In the genomic region with DNA sequence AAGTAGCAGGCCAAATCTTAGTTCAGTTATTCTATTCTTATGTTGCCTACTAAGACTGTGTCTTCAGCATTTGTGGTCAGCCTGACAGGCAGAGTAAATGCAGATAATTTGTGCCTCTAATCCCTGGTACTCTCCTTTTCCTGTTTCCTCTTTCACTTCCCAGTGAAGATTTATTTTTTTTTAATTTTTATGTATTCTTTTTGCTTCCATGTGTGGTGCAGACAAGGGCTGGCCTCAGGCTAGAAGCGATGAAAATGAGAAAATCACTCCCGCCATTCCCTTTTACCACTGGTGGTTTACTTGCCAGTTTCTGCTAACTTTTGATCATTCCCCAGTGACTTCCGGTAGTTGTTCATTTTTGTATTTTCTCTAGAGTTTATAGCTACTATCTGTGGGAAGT, we compare ENCODE assay signal across 35 cellular contexts.
"Had no signal": no experiment of that assay in that cellular context is flagged by ENCODE, and none has a peak within 500 bp of the region (broad histone marks: within the 10 kb centered on the region; RNA-seq: fewer than 3 reads in every experiment).

No MANE protein-coding gene starts in this region.

- H3K4me3 Mint-ChIP-seq: activated CD4-positive, alpha-beta memory T cell treated with anti-CD3 and anti-CD28 coated beads, Interleukin-2, amount 10 ng/mL, durations not matched to agents 7 days and 5 days; activated CD4-positive, alpha-beta T cell treated with anti-CD3 and anti-CD28 coated beads for 36 hours; activated CD4-positive, alpha-beta T cell treated with anti-CD3 and anti-CD28 coated beads, Interleukin-2, amount 10 ng/mL, durations not matched to agents 7 days and 5 days; activated CD8-positive, alpha-beta memory T cell treated with anti-CD3 and anti-CD28 coated beads, Interleukin-2, amount 10 ng/mL, durations not matched to agents 7 days and 5 days; activated CD8-positive, alpha-beta T cell treated with anti-CD3 and anti-CD28 coated beads, Interleukin-2, amount 10 ng/mL, durations not matched to agents 7 days and 5 days; activated naive CD4-positive, alpha-beta T cell treated with anti-CD3 and anti-CD28 coated beads for 36 hours; activated naive CD8-positive, alpha-beta T cell treated with anti-CD3 and anti-CD28 coated beads for 36 hours; activated T-cell treated with anti-CD3 and anti-CD28 coated beads, Interleukin-2, amount 50 U/mL, for 24 hours; activated T-helper 17 cell treated with anti-CD3 and anti-CD28 coated beads, Interleukin-2, amount 50 U/mL, for 72 hours; T-helper 1 cell treated with Interleukin-12 subunit alpha and Interleukin-12 subunit beta and Interleukin-4 antibody, amounts not matched to agents 30 μg/mL and 1 μg/mL, for 36 hours; T-helper 2 cell treated with Interferon-gamma antibody and Interleukin-4, amounts not matched to agents 5 μg/mL and 100 μg/mL, for 36 hours; WTC11 had no signal

- H3K4me1 Mint-ChIP-seq: activated CD4-positive, alpha-beta memory T cell treated with anti-CD3 and anti-CD28 coated beads, Interleukin-2, amount 10 ng/mL, durations not matched to agents 7 days and 5 days; activated CD4-positive, alpha-beta T cell treated with anti-CD3 and anti-CD28 coated beads for 36 hours; activated CD4-positive, alpha-beta T cell treated with anti-CD3 and anti-CD28 coated beads, Interleukin-2, amount 10 ng/mL, durations not matched to agents 7 days and 5 days; activated CD8-positive, alpha-beta memory T cell treated with anti-CD3 and anti-CD28 coated beads, Interleukin-2, amount 10 ng/mL, durations not matched to agents 7 days and 5 days; activated naive CD8-positive, alpha-beta T cell treated with anti-CD3 and anti-CD28 coated beads for 36 hours; activated T-helper 17 cell treated with anti-CD3 and anti-CD28 coated beads, Interleukin-2, amount 50 U/mL, for 72 hours had no signal

- ATAC-seq: activated CD4-positive, alpha-beta T cell treated with anti-CD3 and anti-CD28 coated beads for 36 hours; activated CD4-positive, CD25-positive, alpha-beta regulatory T cell treated with anti-CD3 and anti-CD28 coated beads, Interleukin-2, amount 50 U/mL, for 24 hours; activated CD8-positive, alpha-beta memory T cell treated with anti-CD3 and anti-CD28 coated beads, Interleukin-2, amount 10 ng/mL, durations not matched to agents 7 days and 5 days; activated CD8-positive, alpha-beta T cell treated with anti-CD3 and anti-CD28 coated beads, Interleukin-2, amount 10 ng/mL, durations not matched to agents 7 days and 5 days; activated naive CD4-positive, alpha-beta T cell treated with anti-CD3 and anti-CD28 coated beads, Interleukin-2, amount 50 U/mL, for 72 hours; activated T-helper 17 cell treated with anti-CD3 and anti-CD28 coated beads, Interleukin-2, amount 50 U/mL, for 72 hours; body of pancreas; WTC11 had no signal

- H3K36me3 ChIP-seq: adrenal gland, brain microvascular endothelial cell, breast epithelium, WERI-Rb-1 had no signal

- H3K4me3 ChIP-seq: adrenal gland, body of pancreas, breast epithelium had no signal

- H3K27me3 ChIP-seq: adrenal gland, body of pancreas, brain microvascular endothelial cell, breast epithelium had no signal

- H3K27me3 Mint-ChIP-seq: activated CD4-positive, alpha-beta memory T cell treated with anti-CD3 and anti-CD28 coated beads, Interleukin-2, amount 10 ng/mL, durations not matched to agents 7 days and 5 days; activated naive CD8-positive, alpha-beta T cell treated with anti-CD3 and anti-CD28 coated beads for 36 hours; activated T-cell treated with anti-CD3 and anti-CD28 coated beads, Interleukin-2, amount 50 U/mL, for 24 hours had no signal

- H3K4me1 ChIP-seq: adrenal gland, body of pancreas, breast epithelium had no signal

- H3K27ac ChIP-seq: adrenal gland, body of pancreas, brain microvascular endothelial cell, breast epithelium, WERI-Rb-1 had no signal

- DNase-seq: activated CD4-positive, alpha-beta memory T cell treated with anti-CD3 and anti-CD28 coated beads, Interleukin-2, amount 10 ng/mL, durations not matched to agents 7 days and 5 days; activated CD4-positive, alpha-beta T cell treated with anti-CD3 and anti-CD28 coated beads for 1 hour; activated CD4-positive, alpha-beta T cell treated with anti-CD3 and anti-CD28 coated beads for 36 hours; activated CD4-positive, alpha-beta T cell treated with anti-CD3 and anti-CD28 coated beads for 48 hours; activated CD4-positive, alpha-beta T cell treated with anti-CD3 and anti-CD28 coated beads, Interleukin-2, amount 10 ng/mL, durations not matched to agents 7 days and 5 days; activated CD4-positive, alpha-beta T cell treated with anti-CD3 and anti-CD28 coated beads, Interleukin-2, amount 50 U/mL, for 48 hours; activated CD4-positive, CD25-positive, alpha-beta regulatory T cell; activated CD8-positive, alpha-beta memory T cell treated with anti-CD3 and anti-CD28 coated beads for 24 hours; activated CD8-positive, alpha-beta memory T cell treated with anti-CD3 and anti-CD28 coated beads, Interleukin-2, amount 10 ng/mL, durations not matched to agents 7 days and 5 days; activated CD8-positive, alpha-beta memory T cell treated with anti-CD3 and anti-CD28 coated beads, Interleukin-2, amount 50 U/mL, for 48 hours; activated CD8-positive, alpha-beta T cell treated with anti-CD3 and anti-CD28 coated beads, Interleukin-2, amount 10 ng/mL, durations not matched to agents 7 days and 5 days; activated effector memory CD4-positive, alpha-beta T cell treated with anti-CD3 and anti-CD28 coated beads, Interleukin-2, amount 50 U/mL, for 16 hours; activated gamma-delta T cell treated with Interleukin-2 at 50 U/mL for 16 hours; activated naive CD4-positive, alpha-beta T cell; activated naive CD4-positive, alpha-beta T cell treated with anti-CD3 and anti-CD28 coated beads for 36 hours; activated naive CD4-positive, alpha-beta T cell treated with anti-CD3 and anti-CD28 coated beads, Interleukin-2, amount 50 U/mL, for 16 hours; activated naive CD8-positive, alpha-beta T cell treated with anti-CD3 and anti-CD28 coated beads for 36 hours; activated T-cell treated with anti-CD3 and anti-CD28 coated beads, Interleukin-2, amount 50 U/mL, for 24 hours; activated T-cell treated with anti-CD3 and anti-CD28 coated beads, Interleukin-2, amount 50 U/mL, for 48 hours; adrenal gland; amniotic stem cell; aorta; body of pancreas; brain microvascular endothelial cell; central memory CD4-positive, alpha-beta T cell; T-helper 2 cell; T-helper 9 cell; WERI-Rb-1 had no signal

- H3K9me3 ChIP-seq: body of pancreas, breast epithelium had no signal

- H3K27ac Mint-ChIP-seq: activated CD4-positive, alpha-beta memory T cell treated with anti-CD3 and anti-CD28 coated beads, Interleukin-2, amount 10 ng/mL, durations not matched to agents 7 days and 5 days; activated CD4-positive, alpha-beta T cell treated with anti-CD3 and anti-CD28 coated beads for 36 hours; activated CD4-positive, alpha-beta T cell treated with anti-CD3 and anti-CD28 coated beads, Interleukin-2, amount 10 ng/mL, durations not matched to agents 7 days and 5 days; activated CD8-positive, alpha-beta memory T cell treated with anti-CD3 and anti-CD28 coated beads, Interleukin-2, amount 10 ng/mL, durations not matched to agents 7 days and 5 days; activated CD8-positive, alpha-beta T cell treated with anti-CD3 and anti-CD28 coated beads, Interleukin-2, amount 10 ng/mL, durations not matched to agents 7 days and 5 days; activated naive CD4-positive, alpha-beta T cell treated with anti-CD3 and anti-CD28 coated beads for 36 hours; activated naive CD4-positive, alpha-beta T cell treated with anti-CD3 and anti-CD28 coated beads, Interleukin-2, amount 50 U/mL, for 72 hours; activated naive CD8-positive, alpha-beta T cell treated with anti-CD3 and anti-CD28 coated beads for 36 hours; activated T-cell treated with anti-CD3 and anti-CD28 coated beads, Interleukin-2, amount 50 U/mL, for 24 hours; activated T-helper 17 cell treated with anti-CD3 and anti-CD28 coated beads, Interleukin-2, amount 50 U/mL, for 72 hours; T-helper 1 cell treated with Interleukin-12 subunit alpha and Interleukin-12 subunit beta and Interleukin-4 antibody, amounts not matched to agents 30 μg/mL and 1 μg/mL, for 36 hours; T-helper 2 cell treated with Interferon-gamma antibody and Interleukin-4, amounts not matched to agents 5 μg/mL and 100 μg/mL, for 36 hours; WTC11 had no signal

- H3K36me3 Mint-ChIP-seq: activated CD8-positive, alpha-beta memory T cell treated with anti-CD3 and anti-CD28 coated beads, Interleukin-2, amount 10 ng/mL, durations not matched to agents 7 days and 5 days; activated naive CD4-positive, alpha-beta T cell treated with anti-CD3 and anti-CD28 coated beads, Interleukin-2, amount 50 U/mL, for 72 hours; activated naive CD8-positive, alpha-beta T cell treated with anti-CD3 and anti-CD28 coated beads for 36 hours; WTC11 had no signal

- H3K9me3 Mint-ChIP-seq: activated CD4-positive, alpha-beta memory T cell treated with anti-CD3 and anti-CD28 coated beads, Interleukin-2, amount 10 ng/mL, durations not matched to agents 7 days and 5 days; activated CD4-positive, alpha-beta T cell treated with anti-CD3 and anti-CD28 coated beads, Interleukin-2, amount 10 ng/mL, durations not matched to agents 7 days and 5 days; activated naive CD4-positive, alpha-beta T cell treated with anti-CD3 and anti-CD28 coated beads for 36 hours; activated naive CD4-positive, alpha-beta T cell treated with anti-CD3 and anti-CD28 coated beads, Interleukin-2, amount 50 U/mL, for 72 hours; activated naive CD8-positive, alpha-beta T cell treated with anti-CD3 and anti-CD28 coated beads for 36 hours; activated T-cell treated with anti-CD3 and anti-CD28 coated beads, Interleukin-2, amount 50 U/mL, for 24 hours; activated T-helper 17 cell treated with anti-CD3 and anti-CD28 coated beads, Interleukin-2, amount 50 U/mL, for 72 hours; T-helper 1 cell treated with Interleukin-12 subunit alpha and Interleukin-12 subunit beta and Interleukin-4 antibody, amounts not matched to agents 30 μg/mL and 1 μg/mL, for 36 hours; T-helper 2 cell treated with Interferon-gamma antibody and Interleukin-4, amounts not matched to agents 5 μg/mL and 100 μg/mL, for 36 hours; WTC11 had no signal
